16 cellular contexts compared by ENCODE assay signal in genomic region chr17:55451203-55451641, GRCh38. TPM values are rescaled to one million over a fixed set of nuclear protein-coding genes. Genes with fewer than 3 reads are reported as not detected.
DNase-seq lines count a peak whose midpoint lies in the region; ATAC-seq, FAIRE-seq and TF ChIP-seq lines count a peak whose summit lies in the region.
"Had no signal": no experiment of that assay in that cellular context is flagged by ENCODE, and none has a peak within 500 bp of the region (broad histone marks: within the 10 kb centered on the region; RNA-seq: fewer than 3 reads in every experiment).

No MANE protein-coding gene starts in this region.

- CTCF ChIA-PET in A673 (lab: Charles Lee): interaction anchor here (0.7 kb wide), 1 partner anchor 266 kb away, joined by 5 read pairs; no protein-coding TSS in a partner anchor

- no peak overlapping the region for H3K9ac ChIP-seq in astrocyte (ENCODE audit: low read length)

- no peaks in the 10 kb centered on the region for H4K20me1 ChIP-seq in astrocyte (ENCODE audit: insufficient read depth, low read length)

- POLR2A ChIA-PET in A673 (lab: Charles Lee; ENCODE audit: low non-redundant PET): interaction anchor here (0.6 kb wide), 1 partner anchor 246 kb away, joined by 7 read pairs; no protein-coding TSS in a partner anchor

- intact Hi-C loops in A673 (cut with micrococcal nuclease; ENCODE audit: unreplicated experiment): loop anchor here (5.0 kb wide), 1 partner anchor 244 kb away; no protein-coding TSS in a partner anchor
- intact Hi-C loops in left lung (cut with DNase I): no loop called here
- intact Hi-C loops in left colon (cut with DNase I, micrococcal nuclease): no loop called here

- TF ChIP-seq CTCF in A673 (conservative IDR thresholded peaks at IDR 0.05; ENCODE audit: low read depth, low read length): no peak
- TF ChIP-seq CTCF in astrocyte (IDR thresholded peaks at IDR 0.05; ENCODE audit: insufficient read depth, low read depth, low read length): no peak
- no peak for TF ChIP-seq CTCF in left lung (IDR thresholded peaks at IDR 0.05)

- ATAC-seq in left lung: peak; percentile 29
- no peak for ATAC-seq in left colon
- ATAC-seq in GM19463 (IDR thresholded peaks at IDR 0.05; ENCODE audit: unreplicated experiment): no peak
- ATAC-seq: activated T-cell treated with anti-CD3 and anti-CD28 coated beads, Interleukin-2, amount 50 U/mL, for 4 hours had no signal

- DNase-seq in A673 (ENCODE audit: low spot score) (peak; percentile 95), HUDEP-2 (lab: John Stamatoyannopoulos, UW; ENCODE audit: unreplicated experiment in 76 of 76) (peak in 74 of 76 experiments; percentile 14 to 94 (median 66)), astrocyte (ENCODE audit: low read depth) (peak; percentile 74), left lung (no peak), NCI-H2081 treated with DMSO at 0.1 percent for 48 hours (lab: John Stamatoyannopoulos, UW) (no peak), COR-L47 (lab: John Stamatoyannopoulos, UW) (no peak), left colon (no peak)
- DNase-seq: activated T-cell treated with anti-CD3 and anti-CD28 coated beads, Interleukin-2, amount 50 U/mL, for 4 hours; islet precursor cell; NCI-H1048; NCI-H2227 treated with DMSO at 0.1 percent for 48 hours; WERI-Rb-1 had no signal

- H3K4me1 ChIP-seq in A673 (ENCODE audit: insufficient read depth, low read length, poor library complexity, severe bottlenecking) (peaks cover 55% of the 10 kb centered on the region), astrocyte (ENCODE audit: insufficient read depth, low read length) (peaks cover 4% of the 10 kb centered on the region), left lung (peaks cover 2 to 13% of the 10 kb centered on the region in 2 donors)

- FAIRE-seq in astrocyte (lab: Jason Lieb, UNC): no peak
- FAIRE-seq: RCC 7860 had no signal

- peak overlapping the region; percentile 10 for H3K4me2 ChIP-seq in astrocyte (ENCODE audit: low read length)

- H3K27ac ChIP-seq in A673 (ENCODE audit: low read depth, low read length, poor library complexity, severe bottlenecking) (peak overlapping the region; percentile 31), astrocyte (ENCODE audit: low read depth, low read length) (no peak overlapping the region), left lung (peak overlapping the region; percentile 6 to 53)
- H3K27ac ChIP-seq: neutrophil, WERI-Rb-1 had no signal

- H3K79me2 ChIP-seq in astrocyte (ENCODE audit: insufficient read depth, low read length): no peaks in the 10 kb centered on the region

- peaks cover 12% of the 10 kb centered on the region for H3K4me1 Mint-ChIP-seq in astrocyte (ENCODE audit: low read depth, unreplicated experiment)

- H3K27me3 ChIP-seq in A673 (replicated peaks; ENCODE audit: insufficient read depth, low read depth, low read length, poor library complexity) (no peaks in the 10 kb centered on the region), astrocyte (ENCODE audit: insufficient read depth, low read length) (no peaks in the 10 kb centered on the region), left lung (no peaks in the 10 kb centered on the region)
- H3K27me3 ChIP-seq: vagina had no signal

- H3K27me3 Mint-ChIP-seq in astrocyte (ENCODE audit: low read depth, unreplicated experiment): no peaks in the 10 kb centered on the region

- H3K27ac Mint-ChIP-seq in astrocyte (ENCODE audit: unreplicated experiment): no peak overlapping the region

- H3K4me3 ChIP-seq in A673 (ENCODE audit: low read depth, low read length, poor library complexity, severe bottlenecking) (no peak overlapping the region), astrocyte (ENCODE audit: insufficient read depth, low read depth, low read length) (no peak overlapping the region), left lung (no peak overlapping the region)
- H3K4me3 ChIP-seq: vagina had no signal

- H3K36me3 ChIP-seq in A673 (ENCODE audit: insufficient read depth, low read length, poor library complexity, severe bottlenecking) (no peaks in the 10 kb centered on the region), astrocyte (ENCODE audit: insufficient read depth, low read length) (no peaks in the 10 kb centered on the region), left lung (no peaks in the 10 kb centered on the region)
- H3K36me3 ChIP-seq: neutrophil, vagina, WERI-Rb-1 had no signal

- BruUV-seq in A673 (replicated peaks; lab: Mats Ljungman, UMichigan): no TSS peak

- H3K9me3 ChIP-seq in A673 (ENCODE audit: low read depth, low read length, poor library complexity, severe bottlenecking) (no peaks in the 10 kb centered on the region), astrocyte (ENCODE audit: insufficient read depth, low read depth, low read length) (no peaks in the 10 kb centered on the region), left lung (no peaks in the 10 kb centered on the region)
- H3K9me3 ChIP-seq: neutrophil, vagina had no signal

- no peaks in the 10 kb centered on the region for H3K36me3 Mint-ChIP-seq in astrocyte (ENCODE audit: low read depth, unreplicated experiment)

- H3K4me3 Mint-ChIP-seq in astrocyte (ENCODE audit: unreplicated experiment): no peak overlapping the region
- H3K4me3 Mint-ChIP-seq: activated T-cell treated with anti-CD3 and anti-CD28 coated beads, Interleukin-2, amount 50 U/mL, for 4 hours had no signal

- H2AFZ ChIP-seq in astrocyte (ENCODE audit: low read depth, low read length): no peak overlapping the region

- H3K9me3 Mint-ChIP-seq in astrocyte (ENCODE audit: unreplicated experiment): no peaks in the 10 kb centered on the region
- H3K9me3 Mint-ChIP-seq: activated T-cell treated with anti-CD3 and anti-CD28 coated beads, Interleukin-2, amount 50 U/mL, for 4 hours had no signal

RNA-seq across cellular contexts. Expression of gene MMD, which starts 29.6 kb away (rescaled TPM):
- total RNA-seq in A673 (2021): 24.9 and 31.3 TPM in 2 replicates
- total RNA-seq in astrocyte: 8.6 and 10.6 TPM in 2 replicates
- total RNA-seq in left lung: 10 to 100 TPM; 19.0 to 23.2 TPM
- total RNA-seq in left colon: 10 to 100 TPM; 11.6 to 13.9 TPM

Comparison
In these comparisons a context has a peak if more than half of its experiments do, and no peak if none do; other contexts are left out.
1. DNase-seq: peak in A673 (single experiment), HUDEP-2 (74 of 76) and astrocyte (single experiment); none in left lung (0 of 2), NCI-H2081 treated with DMSO at 0.1 percent for 48 hours (single experiment), COR-L47 (single experiment) and left colon (0 of 2).